ENCODE assay signal across 14 cellular contexts in genomic region chr2:236841389-236841788, GRCh38.
A peak's percentile ranks its signal among the peaks of the same experiment; 100 is the strongest.
DNase-seq lines count a peak whose midpoint lies in the region; ATAC-seq and TF ChIP-seq lines count a peak whose summit lies in the region.
"Had no signal": no experiment of that assay in that cellular context is flagged by ENCODE, and none has a peak within 500 bp of the region (broad histone marks: within the 10 kb centered on the region; RNA-seq: fewer than 3 reads in every experiment).

No MANE protein-coding gene starts in this region.

- H3K27ac ChIP-seq in layer of hippocampus (ENCODE audit: low read depth, low read length) (peak overlapping the region; percentile 18), psoas muscle (peak overlapping the region; percentile 21), aorta (ENCODE audit: low read depth in 1 of 2, low read length in 2 of 2) (peak overlapping the region in 1 of 2 donors; percentile 29)
- H3K27ac ChIP-seq: 22Rv1, GM23248 had no signal

- ATAC-seq in Right ventricle myocardium superior (ENCODE audit: poor library complexity) = no peak
- ATAC-seq in psoas muscle = no peak
- ATAC-seq in aorta (ENCODE audit: low FRiP score) = peak; percentile 61
- ATAC-seq: HCT116 had no signal

- DNase-seq in cardiac septum (ENCODE audit: low spot score) (peak; percentile 53), Right ventricle myocardium superior (no peak), psoas muscle (no peak), aorta (peak; percentile 60 to 82), DMS53 (lab: John Stamatoyannopoulos, UW) (no peak), posterior vena cava (ENCODE audit: low spot score) (no peak)
- DNase-seq in activated CD4-positive, CD25-positive, alpha-beta regulatory T cell (lab: John Stamatoyannopoulos, UW) = no peak
- DNase-seq: Caco-2; CD8-positive, alpha-beta memory T cell; GF-D8; GM23248 had no signal

- no peaks in the 10 kb centered on the region for H3K4me1 ChIP-seq in psoas muscle
- peaks cover 0 to 9% of the 10 kb centered on the region in 2 donors for H3K4me1 ChIP-seq in aorta (ENCODE audit: control insufficient read depth in 1 of 2, insufficient read depth in 2 of 2, low read length in 2 of 2)
- H3K4me1 ChIP-seq: Caco-2 had no signal

- H3K27me3 ChIP-seq in layer of hippocampus (ENCODE audit: control insufficient read depth, insufficient read depth, low read length) (no peaks in the 10 kb centered on the region), psoas muscle (ENCODE audit: insufficient read depth in 3 of 3, low read length in 2 of 3) (no peaks in the 10 kb centered on the region), aorta (ENCODE audit: control insufficient read depth in 1 of 2, insufficient read depth in 2 of 2, low read length in 1 of 2) (no peaks in the 10 kb centered on the region)

- TF ChIP-seq CTCF in psoas muscle (IDR thresholded peaks at IDR 0.05) = no peak

- H3K4me3 ChIP-seq in psoas muscle = no peak overlapping the region
- H3K4me3 ChIP-seq in aorta (ENCODE audit: low read length in 2 of 2) = no peak overlapping the region
- H3K4me3 ChIP-seq: GM23248 had no signal

- H3K9me3 ChIP-seq in psoas muscle (no peaks in the 10 kb centered on the region), aorta (ENCODE audit: control insufficient read depth, low read length) (no peaks in the 10 kb centered on the region)
- H3K9me3 ChIP-seq: Caco-2 had no signal

- intact Hi-C loops in cardiac septum (cut with DNase I) (no loop called here), Right ventricle myocardium superior (cut with DNase I) (no loop called here), psoas muscle (cut with DNase I) (no loop called here), aorta (cut with DNase I) (loop anchor here in 1 of 2 donors (5.0 kb wide), 1 partner anchor 46 kb away; no protein-coding TSS in a partner anchor), posterior vena cava (cut with DNase I) (no loop called here)

- no peaks in the 10 kb centered on the region for H3K36me3 ChIP-seq in psoas muscle (ENCODE audit: insufficient read depth in 1 of 2, low read depth in 1 of 2)
- H3K36me3 ChIP-seq in aorta (ENCODE audit: control insufficient read depth in 1 of 2, insufficient read depth in 2 of 2, low read length in 1 of 2) = no peaks in the 10 kb centered on the region

- 79 to 87% (median 80%) methylated on average over 7 of the region's 7 CpGs for WGBS in psoas muscle, 3 donors
- 32 to 44% methylated on average over 7 of the region's 7 CpGs for WGBS in aorta, 2 donors

Comparison
In these comparisons a context has a peak if more than half of its experiments do, and no peak if none do; other contexts are left out.
1. DNase-seq: peak in cardiac septum (single experiment) and aorta (2 of 2); none in Right ventricle myocardium superior (single experiment), psoas muscle (0 of 2), activated CD4-positive, CD25-positive, alpha-beta regulatory T cell (0 of 4), DMS53 (single experiment) and posterior vena cava (single experiment).